26 cellular contexts compared by ENCODE assay signal in the genomic region with DNA sequence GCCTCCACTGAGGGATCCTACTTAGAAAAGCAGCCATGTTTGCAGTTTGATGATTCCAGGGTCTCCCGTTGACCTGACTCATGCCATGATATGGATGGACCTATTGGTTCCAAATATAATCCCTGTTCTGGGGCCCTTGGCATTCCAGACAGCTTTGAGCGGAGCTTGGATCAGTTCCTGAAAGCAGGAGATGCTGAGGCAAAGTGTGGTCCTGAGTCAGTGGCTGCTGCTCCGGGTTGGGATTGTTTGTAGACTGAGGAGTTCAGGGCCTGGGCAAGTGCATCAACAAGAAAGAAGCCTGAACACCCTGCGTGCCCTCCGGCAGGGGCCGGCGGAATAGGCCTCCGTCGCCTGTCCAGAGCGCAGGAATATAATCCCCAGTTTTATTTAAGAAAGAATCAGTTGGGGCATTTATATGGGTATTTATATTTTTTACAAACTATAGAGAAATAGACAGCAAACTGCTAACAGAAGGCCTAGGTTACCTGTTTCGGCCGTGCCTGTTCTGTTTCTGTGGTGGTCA.
"Had no signal": no experiment of that assay in that cellular context is flagged by ENCODE, and none has a peak within 500 bp of the region (broad histone marks: within the 10 kb centered on the region; RNA-seq: fewer than 3 reads in every experiment).

No MANE protein-coding gene starts in this region.

- H3K4me1 Mint-ChIP-seq: stimulated activated naive CD8-positive, alpha-beta T cell treated with anti-CD3 and anti-CD28 coated beads, Interleukin-15, amount 100 ng/mL, for 72 hours had no signal

- H3K9me3 ChIP-seq: gastroesophageal sphincter, heart right ventricle, left lung, pancreas, suprapubic skin, transverse colon, upper lobe of right lung, uterus had no signal

- H3K36me3 ChIP-seq: uterus had no signal

- DNase-seq: dorsolateral prefrontal cortex; effector CD4-positive, alpha-beta T cell; foreskin keratinocyte; heart right ventricle; hippocampal formation; left cardiac atrium; mesendoderm; midbrain; naive thymus-derived CD4-positive, alpha-beta T cell; nucleus accumbens; retina; stimulated activated CD4-positive, alpha-beta T cell treated with anti-CD3 and anti-CD28 coated beads, Interleukin-12 subunit alpha, Interleukin-12 subunit beta, amount 100 ng/mL, for 4 hours; stimulated activated CD4-positive, alpha-beta T cell treated with anti-CD3 and anti-CD28 coated beads, Interleukin-1b, Interleukin-23, amount 100 ng/mL, for 48 hours; stimulated activated CD4-positive, alpha-beta T cell treated with anti-CD3 and anti-CD28 coated beads, Interleukin-4, amount 100 ng/mL, for 1 hour; stimulated activated CD8-positive, alpha-beta memory T cell treated with anti-CD3 and anti-CD28 coated beads, Interleukin-4, amount 100 ng/mL, for 48 hours; stimulated activated naive CD4-positive, alpha-beta T cell; stimulated activated naive CD8-positive, alpha-beta T cell treated with anti-CD3 and anti-CD28 coated beads, Interleukin-15, amount 100 ng/mL, for 72 hours; transverse colon; upper lobe of right lung; uterus had no signal

- H3K27ac ChIP-seq: dorsolateral prefrontal cortex, foreskin keratinocyte, gastroesophageal sphincter, heart right ventricle, left lung, pancreas, suprapubic skin, transverse colon, upper lobe of right lung, uterus had no signal

- H3K27ac Mint-ChIP-seq: naive thymus-derived CD4-positive, alpha-beta T cell had no signal

- H3K4me2 ChIP-seq: smooth muscle cell had no signal

- H3K4me1 ChIP-seq: foreskin keratinocyte, left lung, pancreas, transverse colon, upper lobe of right lung, uterus had no signal

- ATAC-seq: foreskin keratinocyte; gastroesophageal sphincter; heart right ventricle; left cardiac atrium; left lung; naive thymus-derived CD4-positive, alpha-beta T cell; pancreas; sciatic nerve; stimulated activated naive CD8-positive, alpha-beta T cell treated with anti-CD3 and anti-CD28 coated beads, Interleukin-15, amount 100 ng/mL, for 72 hours; upper lobe of right lung had no signal

- H3K4me3 ChIP-seq: dorsolateral prefrontal cortex, gastroesophageal sphincter, heart right ventricle, left lung, pancreas, smooth muscle cell, suprapubic skin, transverse colon, upper lobe of right lung, uterus had no signal

- H3K9me3 Mint-ChIP-seq: naive thymus-derived CD4-positive, alpha-beta T cell; stimulated activated naive CD8-positive, alpha-beta T cell treated with anti-CD3 and anti-CD28 coated beads, Interleukin-15, amount 100 ng/mL, for 72 hours had no signal

- H3K27me3 ChIP-seq: dorsolateral prefrontal cortex, foreskin keratinocyte, gastroesophageal sphincter, heart right ventricle, left lung, pancreas, suprapubic skin, transverse colon, upper lobe of right lung, uterus had no signal

- H3K4me3 Mint-ChIP-seq: naive thymus-derived CD4-positive, alpha-beta T cell; stimulated activated naive CD8-positive, alpha-beta T cell treated with anti-CD3 and anti-CD28 coated beads, Interleukin-15, amount 100 ng/mL, for 72 hours had no signal

- H3K27me3 Mint-ChIP-seq: naive thymus-derived CD4-positive, alpha-beta T cell; stimulated activated naive CD8-positive, alpha-beta T cell treated with anti-CD3 and anti-CD28 coated beads, Interleukin-15, amount 100 ng/mL, for 72 hours had no signal
